ENCODE assay signal across 16 cellular contexts in the genomic region with DNA sequence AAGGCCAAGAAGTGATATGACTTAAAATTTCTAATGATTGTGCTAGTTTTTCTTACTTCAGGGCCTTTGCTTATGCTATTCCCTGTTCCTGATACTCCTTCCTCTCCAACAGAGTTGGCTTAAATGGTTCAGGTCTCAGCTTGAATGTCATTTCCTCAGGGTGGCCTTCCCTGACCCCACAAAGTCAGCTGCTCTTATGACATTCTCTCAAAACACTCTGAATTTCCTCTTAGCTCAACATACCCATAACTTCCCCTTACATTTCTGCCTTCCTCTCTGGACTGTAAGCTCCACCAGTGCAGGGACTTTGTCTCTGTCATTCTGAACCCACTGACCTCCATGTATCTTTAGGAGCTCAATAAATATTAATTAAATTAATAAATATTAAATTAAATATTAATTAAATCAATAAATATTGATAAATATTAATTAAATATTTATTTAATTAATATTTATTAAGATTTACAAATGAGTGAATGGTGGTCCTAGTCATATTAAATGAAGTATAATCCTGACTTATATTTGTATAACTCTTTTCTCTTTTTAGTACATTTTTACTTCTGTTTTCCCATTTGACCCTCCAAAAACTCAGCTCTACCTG. TPM values are rescaled to one million over a fixed set of nuclear protein-coding genes. Genes with fewer than 3 reads are reported as not detected.
DNase-seq lines count a peak whose midpoint lies in the region; ATAC-seq lines count a peak whose summit lies in the region.
"Had no signal": no experiment of that assay in that cellular context is flagged by ENCODE, and none has a peak within 500 bp of the region (broad histone marks: within the 10 kb centered on the region; RNA-seq: fewer than 3 reads in every experiment).

No MANE protein-coding gene starts in this region.

- POLR2A ChIA-PET in activated CD4-positive, alpha-beta memory T cell treated with anti-CD3 and anti-CD28 coated beads, Interleukin-2, amount 10 ng/mL, durations not matched to agents 7 days and 5 days (lab: Charles Lee), result interaction anchor here (2.3 kb wide), 1 partner anchor 18 kb away, joined by 7 read pairs; a partner anchor contains a TSS

- H3K27ac ChIP-seq in SJCRH30, result no peak overlapping the region
- H3K27ac ChIP-seq: hepatocyte had no signal

- peaks cover 3% of the 10 kb centered on the region for H3K36me3 Mint-ChIP-seq in activated CD4-positive, alpha-beta memory T cell treated with anti-CD3 and anti-CD28 coated beads, Interleukin-2, amount 10 ng/mL, durations not matched to agents 7 days and 5 days (ENCODE audit: low read depth)

- H3K27ac Mint-ChIP-seq in activated CD4-positive, alpha-beta memory T cell treated with anti-CD3 and anti-CD28 coated beads, Interleukin-2, amount 10 ng/mL, durations not matched to agents 7 days and 5 days, result no peak overlapping the region
- H3K27ac Mint-ChIP-seq: activated CD4-positive, alpha-beta memory T cell treated with anti-CD3 and anti-CD28 coated beads for 36 hours; activated T-helper 1 cell treated with anti-CD3 and anti-CD28 coated beads, Interleukin-12 subunit alpha, Interleukin-12 subunit beta, Interleukin-2, Interleukin-4 antibody, amounts not matched to agents 30 ng/mL and 10 ng/mL and 1 ng/mL, durations not matched to agents 14 hours and 24 hours and 36 hours; naive B cell had no signal

- no peaks in the 10 kb centered on the region for H3K27me3 ChIP-seq in SJCRH30
- H3K27me3 ChIP-seq: hepatocyte had no signal

- peak; percentile 98 for DNase-seq in AML-193 (lab: John Stamatoyannopoulos, UW)
- DNase-seq in NAMALWA (ENCODE audit: low spot score), result peak; percentile 17
- DNase-seq in dermis blood vessel endothelial cell, result peak; percentile 92
- peak; percentile 68 for DNase-seq in medulla oblongata (ENCODE audit: extremely low spot score)
- DNase-seq in SJCRH30, result no peak
- no peak for DNase-seq in amniotic stem cell (lab: John Stamatoyannopoulos, UW)
- no peak for DNase-seq in activated CD4-positive, alpha-beta memory T cell treated with anti-CD3 and anti-CD28 coated beads, Interleukin-2, amount 10 ng/mL, durations not matched to agents 7 days and 5 days
- DNase-seq: activated CD4-positive, alpha-beta memory T cell treated with anti-CD3 and anti-CD28 coated beads for 36 hours; Caco-2; erythroblast; kidney glomerular epithelial cell; naive B cell; NCI-H774 had no signal

- peaks cover 3% of the 10 kb centered on the region for H3K36me3 ChIP-seq in SJCRH30

- H3K27me3 Mint-ChIP-seq in activated CD4-positive, alpha-beta memory T cell treated with anti-CD3 and anti-CD28 coated beads, Interleukin-2, amount 10 ng/mL, durations not matched to agents 7 days and 5 days, result no peaks in the 10 kb centered on the region
- H3K27me3 Mint-ChIP-seq: activated CD4-positive, alpha-beta memory T cell treated with anti-CD3 and anti-CD28 coated beads for 36 hours; naive B cell had no signal

- H3K4me3 ChIP-seq in SJCRH30, result no peak overlapping the region
- H3K4me3 ChIP-seq: hepatocyte had no signal

- H3K4me3 Mint-ChIP-seq in activated CD4-positive, alpha-beta memory T cell treated with anti-CD3 and anti-CD28 coated beads, Interleukin-2, amount 10 ng/mL, durations not matched to agents 7 days and 5 days, result no peak overlapping the region
- H3K4me3 Mint-ChIP-seq: activated CD4-positive, alpha-beta memory T cell treated with anti-CD3 and anti-CD28 coated beads for 36 hours; activated T-helper 1 cell treated with anti-CD3 and anti-CD28 coated beads, Interleukin-12 subunit alpha, Interleukin-12 subunit beta, Interleukin-2, Interleukin-4 antibody, amounts not matched to agents 30 ng/mL and 10 ng/mL and 1 ng/mL, durations not matched to agents 14 hours and 24 hours and 36 hours; naive B cell had no signal

- no peaks in the 10 kb centered on the region for H3K4me1 ChIP-seq in SJCRH30

- peaks cover 12% of the 10 kb centered on the region for H3K9me3 ChIP-seq in SJCRH30 (replicated peaks)

- CTCF ChIA-PET in activated CD4-positive, alpha-beta memory T cell treated with anti-CD3 and anti-CD28 coated beads, Interleukin-2, amount 10 ng/mL, durations not matched to agents 7 days and 5 days (lab: Charles Lee), result interaction anchor here (0.6 to 1.3 kb wide), 2 partner anchors 19 to 102 kb away, joined by 3 to 6 read pairs; no protein-coding TSS in a partner anchor

- H3K4me1 Mint-ChIP-seq in activated CD4-positive, alpha-beta memory T cell treated with anti-CD3 and anti-CD28 coated beads, Interleukin-2, amount 10 ng/mL, durations not matched to agents 7 days and 5 days, result no peaks in the 10 kb centered on the region

- peaks cover 11% of the 10 kb centered on the region for H3K9me3 Mint-ChIP-seq in activated CD4-positive, alpha-beta memory T cell treated with anti-CD3 and anti-CD28 coated beads, Interleukin-2, amount 10 ng/mL, durations not matched to agents 7 days and 5 days

- ATAC-seq in HG03108 (IDR thresholded peaks at IDR 0.05; ENCODE audit: unreplicated experiment), result no peak

RNA-seq across cellular contexts. Expression of a gene that starts 17.9 kb away (rescaled TPM):
- total RNA-seq in dermis blood vessel endothelial cell, result 18.5 and 21.7 TPM in 2 replicates
- total RNA-seq in SJCRH30 (2014; rRNA removed; shearing (Covaris generic)), result 22.1 and 22.3 TPM in 2 replicates
- 10 to 100 TPM; 18.5 to 20.4 TPM for total RNA-seq in activated CD4-positive, alpha-beta memory T cell treated with anti-CD3 and anti-CD28 coated beads, Interleukin-2, amount 10 ng/mL, durations not matched to agents 7 days and 5 days

Comparison
In these comparisons a context has a peak if more than half of its experiments do, and no peak if none do; other contexts are left out.
1. DNase-seq: peak in AML-193 (2 of 2), NAMALWA (single experiment), dermis blood vessel endothelial cell (single experiment) and medulla oblongata (single experiment); none in SJCRH30 (0 of 2), amniotic stem cell (single experiment) and activated CD4-positive, alpha-beta memory T cell treated with anti-CD3 and anti-CD28 coated beads, Interleukin-2, amount 10 ng/mL, durations not matched to agents 7 days and 5 days (single experiment).